1 cellular context compared by ENCODE assay signal in the genomic region with DNA sequence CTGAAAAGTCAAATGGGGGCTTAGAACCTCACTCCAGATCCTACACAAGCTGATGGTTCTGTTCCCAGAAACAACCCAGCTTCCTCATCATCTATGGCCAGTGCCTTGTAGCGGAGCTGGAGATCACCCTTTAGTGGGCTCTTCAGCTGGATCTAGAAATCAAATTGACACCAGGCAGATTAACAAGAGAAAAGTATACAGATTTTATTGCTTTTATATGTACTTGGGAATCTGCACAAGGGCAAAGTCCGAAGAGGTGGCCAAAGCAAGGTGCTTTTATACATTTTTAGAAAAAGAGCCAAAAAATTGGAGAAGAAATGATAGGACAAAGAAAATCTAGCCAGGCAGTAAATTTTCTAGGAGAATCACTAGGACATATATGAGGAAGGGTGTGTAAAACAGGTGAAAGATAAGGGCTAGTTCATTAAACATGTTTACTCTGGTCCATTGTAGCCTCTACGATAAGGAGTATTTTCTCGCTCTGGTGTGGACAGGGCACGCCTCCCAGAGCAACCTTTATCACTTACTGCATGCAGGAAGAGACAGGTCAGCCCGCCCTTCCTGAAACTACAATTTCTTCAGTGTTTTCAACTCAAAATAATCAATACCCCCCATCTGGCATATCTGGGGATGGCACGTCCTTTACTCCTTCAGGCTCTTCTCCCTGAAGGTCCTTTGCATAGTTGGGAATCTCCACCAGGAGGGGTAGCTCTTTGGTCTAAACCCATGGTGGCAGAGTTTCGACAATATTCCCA.
TF ChIP-seq lines count a peak whose summit lies in the region.

No MANE protein-coding gene starts in this region.

TF ChIP-seq in HepG2, 621 proteins besides CTCF, POLR2A, EP300 and RAD21 (continued from another document):
- no peak for TF ChIP-seq FOXP1 (IDR thresholded peaks at IDR 0.05)
- no peak for TF ChIP-seq FOXP1 (CRISPR knock-in tag; IDR thresholded peaks at IDR 0.05)
- TF ChIP-seq POLR2G (IDR thresholded peaks at IDR 0.05; ENCODE audit: low read depth, low read length) = no peak
- TF ChIP-seq JUNB (CRISPR knock-in tag; IDR thresholded peaks at IDR 0.05; ENCODE audit: borderline replicate concordance) = no peak
- TF ChIP-seq, protein P1, sequence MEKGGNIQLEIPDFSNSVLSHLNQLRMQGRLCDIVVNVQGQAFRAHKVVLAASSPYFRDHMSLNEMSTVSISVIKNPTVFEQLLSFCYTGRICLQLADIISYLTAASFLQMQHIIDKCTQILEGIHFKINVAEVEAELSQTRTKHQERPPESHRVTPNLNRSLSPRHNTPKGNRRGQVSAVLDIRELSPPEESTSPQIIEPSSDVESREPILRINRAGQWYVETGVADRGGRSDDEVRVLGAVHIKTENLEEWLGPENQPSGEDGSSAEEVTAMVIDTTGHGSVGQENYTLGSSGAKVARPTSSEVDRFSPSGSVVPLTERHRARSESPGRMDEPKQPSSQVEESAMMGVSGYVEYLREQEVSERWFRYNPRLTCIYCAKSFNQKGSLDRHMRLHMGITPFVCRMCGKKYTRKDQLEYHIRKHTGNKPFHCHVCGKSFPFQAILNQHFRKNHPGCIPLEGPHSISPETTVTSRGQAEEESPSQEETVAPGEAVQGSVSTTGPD (CRISPR knock-in tag; IDR thresholded peaks at IDR 0.05) = no peak
- no peak for TF ChIP-seq ZNF883 (CRISPR knock-in tag; IDR thresholded peaks at IDR 0.05; ENCODE audit: not compliant biosample characterization)
- no peak for TF ChIP-seq KLF12 (CRISPR knock-in tag; IDR thresholded peaks at IDR 0.05; ENCODE audit: borderline replicate concordance)
- TF ChIP-seq, protein P2, sequence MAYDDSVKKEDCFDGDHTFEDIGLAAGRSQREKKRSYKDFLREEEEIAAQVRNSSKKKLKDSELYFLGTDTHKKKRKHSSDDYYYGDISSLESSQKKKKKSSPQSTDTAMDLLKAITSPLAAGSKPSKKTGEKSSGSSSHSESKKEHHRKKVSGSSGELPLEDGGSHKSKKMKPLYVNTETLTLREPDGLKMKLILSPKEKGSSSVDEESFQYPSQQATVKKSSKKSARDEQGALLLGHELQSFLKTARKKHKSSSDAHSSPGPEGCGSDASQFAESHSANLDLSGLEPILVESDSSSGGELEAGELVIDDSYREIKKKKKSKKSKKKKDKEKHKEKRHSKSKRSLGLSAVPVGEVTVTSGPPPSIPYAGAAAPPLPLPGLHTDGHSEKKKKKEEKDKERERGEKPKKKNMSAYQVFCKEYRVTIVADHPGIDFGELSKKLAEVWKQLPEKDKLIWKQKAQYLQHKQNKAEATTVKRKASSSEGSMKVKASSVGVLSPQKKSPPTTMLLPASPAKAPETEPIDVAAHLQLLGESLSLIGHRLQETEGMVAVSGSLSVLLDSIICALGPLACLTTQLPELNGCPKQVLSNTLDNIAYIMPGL (CRISPR knock-in tag; IDR thresholded peaks at IDR 0.05; ENCODE audit: borderline replicate concordance in 1 of 2, low read depth in 1 of 2) = no peak
- no peak for TF ChIP-seq PLRG1 (conservative IDR thresholded peaks at IDR 0.05)
